9 cellular contexts compared by ENCODE assay signal in genomic region chr10:133318494-133319127, GRCh38. TPM values are rescaled to one million over a fixed set of nuclear protein-coding genes. Genes with fewer than 3 reads are reported as not detected.
DNase-seq lines count a peak whose midpoint lies in the region; ATAC-seq, FAIRE-seq and TF ChIP-seq lines count a peak whose summit lies in the region.
"Had no signal": no experiment of that assay in that cellular context is flagged by ENCODE, and none has a peak within 500 bp of the region (broad histone marks: within the 10 kb centered on the region; RNA-seq: fewer than 3 reads in every experiment).

No MANE protein-coding gene starts in this region.

- no peak for TF ChIP-seq POLR2A in HepG2 (IDR thresholded peaks at IDR 0.05; ENCODE audit: insufficient read depth in 1 of 2, low read depth in 2 of 2, low read length in 2 of 2)

- intact Hi-C loops in HepG2 (cut with micrococcal nuclease; ENCODE audit: unreplicated experiment): no loop called here

- H3K36me3 ChIP-seq in ES-I3 (ENCODE audit: insufficient read depth, low read length) (no peaks in the 10 kb centered on the region), HepG2 (replicated peaks in 1 of 2; ENCODE audit: control insufficient read depth in 1 of 2, insufficient read depth in 2 of 2, low read length in 2 of 2) (no peaks in the 10 kb centered on the region)

- H3K4me1 Mint-ChIP-seq in chondrocyte (ENCODE audit: low read depth): peaks cover 6% of the 10 kb centered on the region

- no peak for FAIRE-seq in HepG2 (lab: Jason Lieb, UNC)
- FAIRE-seq: colon had no signal

- no TSS peak for BruUV-seq in HepG2 (replicated peaks; lab: Mats Ljungman, UMichigan)

- H3K27me3 ChIP-seq in HepG2 (ENCODE audit: control insufficient read depth in 1 of 2, insufficient read depth in 2 of 2, low read length in 2 of 2): peaks cover 0 to 9% of the 10 kb centered on the region in 2 experiments; a peak in 2 of 5 replicates

- peak overlapping the region; percentile 38 to 71 (median 61); a peak in 5 of 6 replicates for H3K4me3 ChIP-seq in HepG2 (replicated peaks in 1 of 3; ENCODE audit: insufficient read depth in 1 of 3, low read depth in 2 of 3, low read length in 3 of 3)

- no peak overlapping the region for H3K27ac ChIP-seq in HepG2 (ENCODE audit: extremely low read length, insufficient read depth, low read length)

- no peaks in the 10 kb centered on the region for H3K79me2 ChIP-seq in HepG2 (ENCODE audit: insufficient read depth, low read length)

- H2AFZ ChIP-seq in HepG2 (ENCODE audit: low read length): no peak overlapping the region

- peak overlapping the region; percentile 53; the same call in 1 of the 2 replicates for H3K9ac ChIP-seq in ES-I3 (ENCODE audit: low read depth, low read length)
- peak overlapping the region; percentile 54 for H3K9ac ChIP-seq in HepG2 (ENCODE audit: insufficient read depth, low read depth, low read length)

- H4K20me1 ChIP-seq in HepG2 (ENCODE audit: insufficient read depth, low read length): no peaks in the 10 kb centered on the region

- H3K9me3 ChIP-seq in ES-I3 (ENCODE audit: control insufficient read depth, insufficient read depth, low read length): no peaks in the 10 kb centered on the region; the same call in 1 of the 2 replicates
- H3K9me3 ChIP-seq in HepG2 (ENCODE audit: low read length): no peaks in the 10 kb centered on the region

- H3K27ac Mint-ChIP-seq in chondrocyte (ENCODE audit: unreplicated experiment): peak overlapping the region; percentile 27

- TF ChIP-seq CTCF in chondrocyte (IDR thresholded peaks at IDR 0.05) (peak; percentile 94), HepG2 (CRISPR knock-in tag; IDR thresholded peaks at IDR 0.05) (peak; percentile 98)

- 12% methylated on average over 17 of the region's 51 CpGs for WGBS in HepG2 (ENCODE audit: low lambda C conversion rate)

- POLR2A ChIA-PET in HEK293T (lab: Yijun Ruan, JAX) (no interaction called here), HepG2 (lab: Yijun Ruan, JAX) (no interaction called here)

- peak; percentile 65 for TF ChIP-seq RAD21 in HepG2 (CRISPR knock-in tag; IDR thresholded peaks at IDR 0.05)

- DNase-seq in HEK293T (ENCODE audit: extremely low spot score): peak; percentile 83
- peak; percentile 0 for DNase-seq in NCI-H2029 treated with DMSO at 0.1 percent for 48 hours (lab: John Stamatoyannopoulos, UW)
- peak; percentile 31 to 49 (median 40) for DNase-seq in activated CD4-positive, CD25-positive, alpha-beta regulatory T cell (lab: John Stamatoyannopoulos, UW)
- DNase-seq in chondrocyte (ENCODE audit: low spot score): peak; percentile 94
- peak; percentile 56 for DNase-seq in HepG2 (ENCODE audit: low spot score)
- peak in 2 of 3 experiments; percentile 35 to 42 for DNase-seq in stimulated activated CD4-positive, alpha-beta T cell treated with anti-CD3 and anti-CD28 coated beads, TNF-alpha, amount 100 ng/mL, for 4 hours (ENCODE audit: low read depth in 3 of 3)
- no peak for DNase-seq in GOT3 (lab: John Stamatoyannopoulos, UW)

- peak; percentile 97 for ATAC-seq in HepG2

- peak overlapping the region; percentile 74 for H3K4me2 ChIP-seq in HepG2 (ENCODE audit: low read depth, low read length)

- H3K4me3 Mint-ChIP-seq in chondrocyte (ENCODE audit: unreplicated experiment): peak overlapping the region; percentile 74

- in situ Hi-C loops in HepG2 (cut with HindIII; ENCODE audit: extremely low pct_ligation_motif_present, low pct_unique_long_range_greater_than_20kb): no loop called here

- no peaks in the 10 kb centered on the region for H3K9me3 Mint-ChIP-seq in chondrocyte (ENCODE audit: low read depth)

- CTCF ChIA-PET in HEK293T (lab: Yijun Ruan, JAX): interaction anchor here (0.8 to 1.6 kb wide), 3 partner anchors 9 to 11 kb away, joined by 5 to 7 read pairs (median 5); no protein-coding TSS in a partner anchor
- CTCF ChIA-PET in HepG2 (lab: Yijun Ruan, JAX; ENCODE audit: low intra/inter-chr PET ratio, low total read pairs): interaction anchor here (0.6 to 1.3 kb wide), 3 partner anchors 11 to 14 kb away, joined by 3 to 5 read pairs (median 3); no protein-coding TSS in a partner anchor

- no peaks in the 10 kb centered on the region for H3K36me3 Mint-ChIP-seq in chondrocyte (ENCODE audit: low read depth)

- H3K4me1 ChIP-seq in ES-I3 (ENCODE audit: insufficient read depth, low read length) (no peaks in the 10 kb centered on the region), HepG2 (ENCODE audit: insufficient read depth, low read length) (peaks cover 15% of the 10 kb centered on the region)

- H3K27me3 Mint-ChIP-seq in chondrocyte (ENCODE audit: low read depth): no peaks in the 10 kb centered on the region

- TF ChIP-seq EP300 in HepG2 (IDR thresholded peaks at IDR 0.05; ENCODE audit: low read depth in 2 of 2, low read length in 2 of 2): no peak
- TF ChIP-seq EP300 in HepG2 (CRISPR knock-in tag; IDR thresholded peaks at IDR 0.05; ENCODE audit: borderline replicate concordance): no peak

RNA-seq across cellular contexts. Expression of gene ZNF511, which starts 9.9 kb away (rescaled TPM):
- total RNA-seq in chondrocyte (25.6 to 33.0 TPM (median 32.7 TPM) in 3 replicates), HepG2 (2016; rRNA removed; fragmentation: Illumina TruSeq; extraction: Trizol) (53.4 and 66.4 TPM in 2 replicates)
- 127 and 151 TPM in 2 replicates for total RNA-seq in HepG2 (2016; cell fraction: cytosol; rRNA removed; fragmentation: Illumina TruSeq; extraction: Trizol; ENCODE audit: low read depth)
- 45.9 and 63.3 TPM in 2 replicates for total RNA-seq in HepG2 (2016; cell fraction: insoluble cytoplasmic fraction; rRNA removed; fragmentation: Illumina TruSeq; extraction: Trizol)
- total RNA-seq in HepG2 (2016; cell fraction: membrane; rRNA removed; fragmentation: Illumina TruSeq; extraction: Trizol): 118 and 128 TPM in 2 replicates
- 24.0 and 36.2 TPM in 2 replicates for total RNA-seq in HepG2 (2016; cell fraction: nucleus; rRNA removed; fragmentation: Illumina TruSeq; extraction: Trizol)
- 35.6 and 37.0 TPM in 2 replicates for polyA plus RNA-seq in HepG2 (2011; rRNA removed)
- 27.9 and 34.4 TPM in 2 replicates for polyA plus RNA-seq in HepG2 (2011; cell fraction: cytosol; rRNA removed)
- polyA plus RNA-seq in HepG2 (2011; cell fraction: nucleus; rRNA removed): 40.1 and 48.7 TPM in 2 replicates
- 30.0 and 30.3 TPM in 2 replicates for polyA plus RNA-seq in HepG2 (2012)
- polyA plus RNA-seq in HepG2 (2016; cell fraction: cytosol; fragmentation: Illumina TruSeq; extraction: Trizol; ENCODE audit: low read depth): 150 and 156 TPM in 2 replicates
- 57.9 and 63.8 TPM in 2 replicates for polyA plus RNA-seq in HepG2 (2016; cell fraction: insoluble cytoplasmic fraction; fragmentation: Illumina TruSeq; extraction: Trizol; ENCODE audit: low read depth)
- 121 and 129 TPM in 2 replicates for polyA plus RNA-seq in HepG2 (2016; cell fraction: membrane; fragmentation: Illumina TruSeq; extraction: Trizol; ENCODE audit: low read depth)
- 62.1 and 62.9 TPM in 2 replicates for polyA plus RNA-seq in HepG2 (2016; cell fraction: nucleus; fragmentation: Illumina TruSeq; extraction: Trizol; ENCODE audit: insufficient read depth, low read depth)
- 48.5 and 63.6 TPM in 2 replicates for polyA minus RNA-seq in HepG2 (2011; rRNA and poly(A)+ RNA removed; ENCODE audit: low replicate concordance)
- 11.6 and 21.1 TPM in 2 replicates for polyA minus RNA-seq in HepG2 (2011; cell fraction: cytosol; rRNA and poly(A)+ RNA removed)
- 13.3 and 16.2 TPM in 2 replicates for polyA minus RNA-seq in HepG2 (2011; cell fraction: nucleus; rRNA and poly(A)+ RNA removed)

RNA-seq across cellular contexts. Expression of gene TUBGCP2, which starts 9.9 kb away (rescaled TPM):
- total RNA-seq in chondrocyte (53.2 to 56.2 TPM (median 54.9 TPM) in 3 replicates), HepG2 (2016; rRNA removed; fragmentation: Illumina TruSeq; extraction: Trizol) (34.5 and 44.1 TPM in 2 replicates)
- 7.2 and 8.9 TPM in 2 replicates for total RNA-seq in HepG2 (2016; cell fraction: cytosol; rRNA removed; fragmentation: Illumina TruSeq; extraction: Trizol; ENCODE audit: low read depth)
- total RNA-seq in HepG2 (2016; cell fraction: insoluble cytoplasmic fraction; rRNA removed; fragmentation: Illumina TruSeq; extraction: Trizol): 37.9 and 41.1 TPM in 2 replicates
- 17.0 and 24.0 TPM in 2 replicates for total RNA-seq in HepG2 (2016; cell fraction: membrane; rRNA removed; fragmentation: Illumina TruSeq; extraction: Trizol)
- total RNA-seq in HepG2 (2016; cell fraction: nucleus; rRNA removed; fragmentation: Illumina TruSeq; extraction: Trizol): 16.5 and 20.7 TPM in 2 replicates
- polyA plus RNA-seq in HepG2 (2011; rRNA removed): 21.3 and 22.6 TPM in 2 replicates
- polyA plus RNA-seq in HepG2 (2011; cell fraction: cytosol; rRNA removed): 14.3 and 19.4 TPM in 2 replicates
- 51.6 and 62.8 TPM in 2 replicates for polyA plus RNA-seq in HepG2 (2011; cell fraction: nucleus; rRNA removed)
- polyA plus RNA-seq in HepG2 (2012): 17.9 and 24.1 TPM in 2 replicates
- polyA plus RNA-seq in HepG2 (2016; cell fraction: cytosol; fragmentation: Illumina TruSeq; extraction: Trizol; ENCODE audit: low read depth): 4.7 and 4.8 TPM in 2 replicates
- 34.0 and 36.8 TPM in 2 replicates for polyA plus RNA-seq in HepG2 (2016; cell fraction: insoluble cytoplasmic fraction; fragmentation: Illumina TruSeq; extraction: Trizol; ENCODE audit: low read depth)
- 8.5 and 11.7 TPM in 2 replicates for polyA plus RNA-seq in HepG2 (2016; cell fraction: membrane; fragmentation: Illumina TruSeq; extraction: Trizol; ENCODE audit: low read depth)
- polyA plus RNA-seq in HepG2 (2016; cell fraction: nucleus; fragmentation: Illumina TruSeq; extraction: Trizol; ENCODE audit: insufficient read depth, low read depth): 51.1 and 52.9 TPM in 2 replicates
- 49.0 and 64.6 TPM in 2 replicates for polyA minus RNA-seq in HepG2 (2011; rRNA and poly(A)+ RNA removed; ENCODE audit: low replicate concordance)
- polyA minus RNA-seq in HepG2 (2011; cell fraction: cytosol; rRNA and poly(A)+ RNA removed): 16.4 and 17.1 TPM in 2 replicates
- polyA minus RNA-seq in HepG2 (2011; cell fraction: nucleus; rRNA and poly(A)+ RNA removed): 29.6 and 40.8 TPM in 2 replicates

RNA-seq across cellular contexts. Expression of gene CALY, which starts 18.1 kb away (rescaled TPM):
- total RNA-seq in chondrocyte (7.3 to 13.5 TPM (median 8.9 TPM) in 3 replicates), HepG2 (2016; rRNA removed; fragmentation: Illumina TruSeq; extraction: Trizol) (not detected in 2 replicates)
- not detected in 2 replicates for total RNA-seq in HepG2 (2016; cell fraction: cytosol; rRNA removed; fragmentation: Illumina TruSeq; extraction: Trizol; ENCODE audit: low read depth)
- total RNA-seq in HepG2 (2016; cell fraction: insoluble cytoplasmic fraction; rRNA removed; fragmentation: Illumina TruSeq; extraction: Trizol): not detected in 2 replicates
- not detected in 2 replicates for total RNA-seq in HepG2 (2016; cell fraction: membrane; rRNA removed; fragmentation: Illumina TruSeq; extraction: Trizol)
- total RNA-seq in HepG2 (2016; cell fraction: nucleus; rRNA removed; fragmentation: Illumina TruSeq; extraction: Trizol): not detected in 2 replicates
- polyA plus RNA-seq in HepG2 (2011; rRNA removed): 0.08 and 0.21 TPM in 2 replicates
- 0.12 and 0.31 TPM in 2 replicates for polyA plus RNA-seq in HepG2 (2011; cell fraction: cytosol; rRNA removed)
- 0.50 and 0.55 TPM in 2 replicates for polyA plus RNA-seq in HepG2 (2011; cell fraction: nucleus; rRNA removed)
- polyA plus RNA-seq in HepG2 (2012): 0.23 and 0.35 TPM in 2 replicates
- not detected in 2 replicates for polyA plus RNA-seq in HepG2 (2016; cell fraction: cytosol; fragmentation: Illumina TruSeq; extraction: Trizol; ENCODE audit: low read depth)
- not detected in 2 replicates for polyA plus RNA-seq in HepG2 (2016; cell fraction: insoluble cytoplasmic fraction; fragmentation: Illumina TruSeq; extraction: Trizol; ENCODE audit: low read depth)
- polyA plus RNA-seq in HepG2 (2016; cell fraction: membrane; fragmentation: Illumina TruSeq; extraction: Trizol; ENCODE audit: low read depth): not detected in 2 replicates
- polyA plus RNA-seq in HepG2 (2016; cell fraction: nucleus; fragmentation: Illumina TruSeq; extraction: Trizol; ENCODE audit: insufficient read depth, low read depth): not detected in 2 replicates
- polyA minus RNA-seq in HepG2 (2011; rRNA and poly(A)+ RNA removed; ENCODE audit: low replicate concordance): 0.12 TPM in 1 of 2 replicates, not detected in the other
- not detected in 2 replicates for polyA minus RNA-seq in HepG2 (2011; cell fraction: cytosol; rRNA and poly(A)+ RNA removed)
- polyA minus RNA-seq in HepG2 (2011; cell fraction: nucleus; rRNA and poly(A)+ RNA removed): not detected in 2 replicates

RNA-seq across cellular contexts. Expression of gene PRAP1, which starts 28.6 kb away (rescaled TPM):
- not detected in 3 replicates for total RNA-seq in chondrocyte
- total RNA-seq in HepG2 (2016; rRNA removed; fragmentation: Illumina TruSeq; extraction: Trizol): 22.4 and 48.2 TPM in 2 replicates
- 14.5 and 19.5 TPM in 2 replicates for total RNA-seq in HepG2 (2016; cell fraction: cytosol; rRNA removed; fragmentation: Illumina TruSeq; extraction: Trizol; ENCODE audit: low read depth)
- 19.1 and 44.0 TPM in 2 replicates for total RNA-seq in HepG2 (2016; cell fraction: insoluble cytoplasmic fraction; rRNA removed; fragmentation: Illumina TruSeq; extraction: Trizol)
- 12.8 and 15.9 TPM in 2 replicates for total RNA-seq in HepG2 (2016; cell fraction: membrane; rRNA removed; fragmentation: Illumina TruSeq; extraction: Trizol)
- total RNA-seq in HepG2 (2016; cell fraction: nucleus; rRNA removed; fragmentation: Illumina TruSeq; extraction: Trizol): 39.5 and 48.3 TPM in 2 replicates
- polyA plus RNA-seq in HepG2 (2011; rRNA removed): 20.8 and 26.7 TPM in 2 replicates
- 32.8 and 46.2 TPM in 2 replicates for polyA plus RNA-seq in HepG2 (2011; cell fraction: cytosol; rRNA removed)
- 13.6 and 16.7 TPM in 2 replicates for polyA plus RNA-seq in HepG2 (2011; cell fraction: nucleus; rRNA removed)
- polyA plus RNA-seq in HepG2 (2012): 18.3 and 22.2 TPM in 2 replicates
- polyA plus RNA-seq in HepG2 (2016; cell fraction: cytosol; fragmentation: Illumina TruSeq; extraction: Trizol; ENCODE audit: low read depth): 25.2 and 25.3 TPM in 2 replicates
- 31.2 and 35.2 TPM in 2 replicates for polyA plus RNA-seq in HepG2 (2016; cell fraction: insoluble cytoplasmic fraction; fragmentation: Illumina TruSeq; extraction: Trizol; ENCODE audit: low read depth)
- polyA plus RNA-seq in HepG2 (2016; cell fraction: membrane; fragmentation: Illumina TruSeq; extraction: Trizol; ENCODE audit: low read depth): 21.3 and 23.0 TPM in 2 replicates
- polyA plus RNA-seq in HepG2 (2016; cell fraction: nucleus; fragmentation: Illumina TruSeq; extraction: Trizol; ENCODE audit: insufficient read depth, low read depth): 99.8 and 108 TPM in 2 replicates
- 11.2 TPM in 1 of 2 replicates, not detected in the other for polyA minus RNA-seq in HepG2 (2011; rRNA and poly(A)+ RNA removed; ENCODE audit: low replicate concordance)
- polyA minus RNA-seq in HepG2 (2011; cell fraction: cytosol; rRNA and poly(A)+ RNA removed): 7.7 and 10.1 TPM in 2 replicates
- 2.6 and 4.7 TPM in 2 replicates for polyA minus RNA-seq in HepG2 (2011; cell fraction: nucleus; rRNA and poly(A)+ RNA removed)

RNA-seq across cellular contexts. Expression of gene FUOM, which starts 39.2 kb away (rescaled TPM):
- 29.9 to 34.4 TPM (median 32.2 TPM) in 3 replicates for total RNA-seq in chondrocyte
- total RNA-seq in HepG2 (2016; rRNA removed; fragmentation: Illumina TruSeq; extraction: Trizol): 60.4 and 64.2 TPM in 2 replicates
- 57.8 and 71.7 TPM in 2 replicates for total RNA-seq in HepG2 (2016; cell fraction: cytosol; rRNA removed; fragmentation: Illumina TruSeq; extraction: Trizol; ENCODE audit: low read depth)
- 67.9 and 76.3 TPM in 2 replicates for total RNA-seq in HepG2 (2016; cell fraction: insoluble cytoplasmic fraction; rRNA removed; fragmentation: Illumina TruSeq; extraction: Trizol)
- 58.7 and 70.4 TPM in 2 replicates for total RNA-seq in HepG2 (2016; cell fraction: membrane; rRNA removed; fragmentation: Illumina TruSeq; extraction: Trizol)
- total RNA-seq in HepG2 (2016; cell fraction: nucleus; rRNA removed; fragmentation: Illumina TruSeq; extraction: Trizol): 36.8 and 40.4 TPM in 2 replicates
- 27.5 and 29.3 TPM in 2 replicates for polyA plus RNA-seq in HepG2 (2011; rRNA removed)
- polyA plus RNA-seq in HepG2 (2011; cell fraction: cytosol; rRNA removed): 32.4 and 52.6 TPM in 2 replicates
- 38.8 and 43.2 TPM in 2 replicates for polyA plus RNA-seq in HepG2 (2011; cell fraction: nucleus; rRNA removed)
- 14.1 and 20.9 TPM in 2 replicates for polyA plus RNA-seq in HepG2 (2012)
- 45.1 and 62.7 TPM in 2 replicates for polyA plus RNA-seq in HepG2 (2016; cell fraction: cytosol; fragmentation: Illumina TruSeq; extraction: Trizol; ENCODE audit: low read depth)
- polyA plus RNA-seq in HepG2 (2016; cell fraction: insoluble cytoplasmic fraction; fragmentation: Illumina TruSeq; extraction: Trizol; ENCODE audit: low read depth): 61.9 and 62.9 TPM in 2 replicates
- polyA plus RNA-seq in HepG2 (2016; cell fraction: membrane; fragmentation: Illumina TruSeq; extraction: Trizol; ENCODE audit: low read depth): 48.7 and 50.0 TPM in 2 replicates
- 39.1 and 50.6 TPM in 2 replicates for polyA plus RNA-seq in HepG2 (2016; cell fraction: nucleus; fragmentation: Illumina TruSeq; extraction: Trizol; ENCODE audit: insufficient read depth, low read depth)
- 5.1 and 15.7 TPM in 2 replicates for polyA minus RNA-seq in HepG2 (2011; rRNA and poly(A)+ RNA removed; ENCODE audit: low replicate concordance)
- polyA minus RNA-seq in HepG2 (2011; cell fraction: cytosol; rRNA and poly(A)+ RNA removed): 4.8 and 6.5 TPM in 2 replicates
- 34.6 and 37.3 TPM in 2 replicates for polyA minus RNA-seq in HepG2 (2011; cell fraction: nucleus; rRNA and poly(A)+ RNA removed)
